25 cellular contexts compared by ENCODE assay signal in the genomic region with DNA sequence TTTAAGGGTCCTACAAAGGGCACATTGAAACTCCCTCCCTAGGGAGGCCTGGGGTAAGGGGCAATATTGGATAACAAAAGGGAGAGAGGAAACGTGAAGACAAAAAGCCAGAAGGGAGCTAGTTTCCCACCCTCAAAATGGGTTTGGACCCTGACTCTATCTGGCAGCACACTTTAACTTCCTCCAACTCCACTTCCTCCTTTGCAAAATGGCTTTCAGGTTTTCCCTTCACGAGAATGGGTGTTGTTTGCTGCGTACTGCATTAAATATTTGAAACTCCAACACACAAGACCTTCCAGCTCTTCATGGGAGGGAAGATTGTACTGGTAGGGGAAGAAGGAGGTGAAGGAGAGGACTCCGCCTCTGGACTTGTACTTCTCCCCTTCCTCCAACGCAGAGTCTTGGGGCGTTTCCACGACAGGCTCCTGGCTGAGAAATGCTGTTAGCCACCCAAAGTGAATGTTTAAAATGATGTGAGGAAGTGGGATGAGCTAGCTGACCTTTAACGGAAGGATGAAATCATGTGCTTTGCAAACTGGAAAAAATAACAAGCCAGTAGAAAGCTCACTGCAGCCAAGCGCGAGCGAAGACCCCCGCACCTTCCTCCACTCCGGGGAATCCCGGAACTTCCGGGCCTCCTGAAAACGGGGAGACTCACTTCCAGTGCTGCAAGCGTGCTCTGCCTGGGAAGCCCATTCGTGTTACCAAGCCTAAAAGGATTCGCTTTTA.
DNase-seq lines count a peak whose midpoint lies in the region; TF ChIP-seq lines count a peak whose summit lies in the region.
"Had no signal": no experiment of that assay in that cellular context is flagged by ENCODE, and none has a peak within 500 bp of the region (broad histone marks: within the 10 kb centered on the region; RNA-seq: fewer than 3 reads in every experiment).

No MANE protein-coding gene starts in this region.

- no TSS peak for BruUV-seq in Caco-2 (replicated peaks; lab: Mats Ljungman, UMichigan)

- POLR2A ChIA-PET in Caco-2 (lab: Charles Lee) = no interaction called here

- H4K8ac ChIP-seq in mesendoderm (ENCODE audit: low read depth, low read length) = no peak overlapping the region

- H2AK5ac ChIP-seq in mesendoderm (ENCODE audit: low read length) = no peak overlapping the region

- no peaks in the 10 kb centered on the region for H3K9me3 Mint-ChIP-seq in dendritic cell treated with granulocyte-macrophage colony-stimulating factor and Interleukin-4, amounts not matched to agents 40 ng/mL and 50 ng/mL, for 4 days
- no peaks in the 10 kb centered on the region for H3K9me3 Mint-ChIP-seq in Caco-2 (ENCODE audit: unreplicated experiment)
- H3K9me3 Mint-ChIP-seq: endodermal cell had no signal

- H3K79me1 ChIP-seq in mesendoderm (ENCODE audit: low read length) = no peaks in the 10 kb centered on the region

- peak overlapping the region in 6 of 11 experiments; percentile 7 to 36 (median 26); a peak in 7 of 22 replicates for H3K4me2 ChIP-seq in BLaER1 treated with 17β-estradiol and CSF1 and Interleukin-3, amounts not matched to agents 10 nM and 100 nM
- H3K4me2 ChIP-seq in mesendoderm (ENCODE audit: low read length) = no peak overlapping the region

- intact Hi-C loops in dendritic cell treated with granulocyte-macrophage colony-stimulating factor and Interleukin-4, amounts not matched to agents 40 ng/mL and 50 ng/mL, for 4 days (cut with micrococcal nuclease) = loop anchor here (5.0 to 10.0 kb wide), 3 partner anchors 135 to 427 kb away; partner anchors contain the start of gene CRIM1
- intact Hi-C loops in Caco-2 (cut with micrococcal nuclease; ENCODE audit: unreplicated experiment) = loop anchor here (10.0 kb wide), 2 partner anchors 427 to 907 kb away; partner anchors contain the start of gene CRIM1

- H3K9me3 ChIP-seq in BLaER1 treated with 17β-estradiol and CSF1 and Interleukin-3, amounts not matched to agents 10 nM and 100 nM (replicated peaks in 1 of 11) = no peaks in the 10 kb centered on the region
- H3K9me3 ChIP-seq in Caco-2 = no peaks in the 10 kb centered on the region
- H3K9me3 ChIP-seq: ascending aorta, neutrophil, suprapubic skin had no signal

- no peak overlapping the region for H3K9ac ChIP-seq in BLaER1 treated with 17β-estradiol and CSF1 and Interleukin-3, amounts not matched to agents 10 nM and 100 nM
- H3K9ac ChIP-seq in mesendoderm (ENCODE audit: low read length) = no peak overlapping the region

- no peak overlapping the region for H4K5ac ChIP-seq in mesendoderm (ENCODE audit: low read length)

- H3K4me1 Mint-ChIP-seq in dendritic cell treated with granulocyte-macrophage colony-stimulating factor and Interleukin-4, amounts not matched to agents 40 ng/mL and 50 ng/mL, for 4 days (ENCODE audit: low read depth) = peaks cover 13% of the 10 kb centered on the region
- no peaks in the 10 kb centered on the region for H3K4me1 Mint-ChIP-seq in Caco-2 (ENCODE audit: low read depth, unreplicated experiment)

- H3K79me2 ChIP-seq in mesendoderm (ENCODE audit: control insufficient read depth, insufficient read depth, low read length) = no peaks in the 10 kb centered on the region

- peak overlapping the region; percentile 35 for H3K4me3 Mint-ChIP-seq in dendritic cell treated with granulocyte-macrophage colony-stimulating factor and Interleukin-4, amounts not matched to agents 40 ng/mL and 50 ng/mL, for 4 days
- H3K4me3 Mint-ChIP-seq in Caco-2 (ENCODE audit: unreplicated experiment) = no peak overlapping the region
- H3K4me3 Mint-ChIP-seq: endodermal cell had no signal

- H3K4me3 ChIP-seq in BLaER1 treated with 17β-estradiol and CSF1 and Interleukin-3, amounts not matched to agents 10 nM and 100 nM = no peak overlapping the region
- H3K4me3 ChIP-seq in mesendoderm (ENCODE audit: low read length) = no peak overlapping the region
- no peak overlapping the region for H3K4me3 ChIP-seq in Caco-2 (ENCODE audit: low read depth, low read length)
- H3K4me3 ChIP-seq: ascending aorta, suprapubic skin had no signal

- H3K36me3 Mint-ChIP-seq in dendritic cell treated with granulocyte-macrophage colony-stimulating factor and Interleukin-4, amounts not matched to agents 40 ng/mL and 50 ng/mL, for 4 days (ENCODE audit: low read depth) = no peaks in the 10 kb centered on the region
- H3K36me3 Mint-ChIP-seq in Caco-2 (ENCODE audit: insufficient read depth, unreplicated experiment) = no peaks in the 10 kb centered on the region

- H3K27me3 Mint-ChIP-seq in dendritic cell treated with granulocyte-macrophage colony-stimulating factor and Interleukin-4, amounts not matched to agents 40 ng/mL and 50 ng/mL, for 4 days = no peaks in the 10 kb centered on the region
- H3K27me3 Mint-ChIP-seq in Caco-2 (ENCODE audit: insufficient read depth, unreplicated experiment) = peaks cover 5% of the 10 kb centered on the region

- WGBS in mesendoderm (ENCODE audit: extremely low coverage, insufficient coverage, low lambda C conversion rate) = no CpG with 5 or more reads among the region's 19 CpGs

- no peak overlapping the region for H2BK120ac ChIP-seq in mesendoderm (ENCODE audit: low read depth, low read length)

- no peak for TF ChIP-seq CTCF in Caco-2 (IDR thresholded peaks at IDR 0.05; ENCODE audit: insufficient read depth in 1 of 2, low read depth in 1 of 2, low read length in 1 of 2, severe bottlenecking in 1 of 2, unreplicated experiment in 1 of 2)

- H3K18ac ChIP-seq in mesendoderm (ENCODE audit: low read length) = no peak overlapping the region

- H3K27ac ChIP-seq in BLaER1 treated with 17β-estradiol and CSF1 and Interleukin-3, amounts not matched to agents 10 nM and 100 nM = 0 out of 22 replicates have a peak overlapping the region, but pooled peaks of 1 of the 11 experiments have one; percentile 7
- no peak overlapping the region for H3K27ac ChIP-seq in mesendoderm (ENCODE audit: low read depth, low read length)
- H3K27ac ChIP-seq: ascending aorta, C4-2B, neutrophil, suprapubic skin had no signal

- H3K4ac ChIP-seq in mesendoderm (ENCODE audit: low read depth, low read length) = no peak overlapping the region

- CTCF ChIA-PET in Caco-2 (lab: Charles Lee) = no interaction called here

- H3K4me1 ChIP-seq in BLaER1 treated with 17β-estradiol and CSF1 and Interleukin-3, amounts not matched to agents 10 nM and 100 nM = peaks cover 0 to 12% (median 8%) of the 10 kb centered on the region in 10 experiments; a peak in 14 of 20 replicates
- H3K4me1 ChIP-seq in mesendoderm (ENCODE audit: control insufficient read depth, low read depth, low read length) (peaks cover 2% of the 10 kb centered on the region), Caco-2 (no peaks in the 10 kb centered on the region)
- H3K4me1 ChIP-seq: ascending aorta had no signal

- H3K27me3 ChIP-seq in BLaER1 treated with 17β-estradiol and CSF1 and Interleukin-3, amounts not matched to agents 10 nM and 100 nM = no peaks in the 10 kb centered on the region
- H3K27me3 ChIP-seq in mesendoderm (ENCODE audit: insufficient read depth, low read length, poor library complexity) (no peaks in the 10 kb centered on the region), Caco-2 (replicated peaks; ENCODE audit: control insufficient read depth, insufficient read depth, low read length) (no peaks in the 10 kb centered on the region)
- H3K27me3 ChIP-seq: ascending aorta, neutrophil, suprapubic skin had no signal

- H4K20me1 ChIP-seq in BLaER1 treated with 17β-estradiol and CSF1 and Interleukin-3, amounts not matched to agents 10 nM and 100 nM = no peaks in the 10 kb centered on the region

- no peak overlapping the region for H3K23ac ChIP-seq in mesendoderm (ENCODE audit: low read length)

- H3K27ac Mint-ChIP-seq in dendritic cell treated with granulocyte-macrophage colony-stimulating factor and Interleukin-4, amounts not matched to agents 40 ng/mL and 50 ng/mL, for 4 days = peak overlapping the region; percentile 69
- H3K27ac Mint-ChIP-seq in Caco-2 (ENCODE audit: unreplicated experiment) = no peak overlapping the region
- H3K27ac Mint-ChIP-seq: endodermal cell had no signal

- no peak overlapping the region for H2BK5ac ChIP-seq in mesendoderm (ENCODE audit: low read length)

- peak overlapping the region; percentile 35 for H3K56ac ChIP-seq in mesendoderm (ENCODE audit: low read length)

- peak; percentile 25 for DNase-seq in MV-4-11 (lab: John Stamatoyannopoulos, UW)
- DNase-seq in mesendoderm = no peak
- no peak for DNase-seq in OCI-M2 (lab: John Stamatoyannopoulos, UW; ENCODE audit: unreplicated experiment)
- DNase-seq in medulla oblongata (ENCODE audit: extremely low spot score) = no peak
- no peak for DNase-seq in Caco-2
- DNase-seq in NCI-H526 treated with DMSO at 0.1 percent for 48 hours (lab: John Stamatoyannopoulos, UW) = no peak
- DNase-seq: activated CD4-positive, alpha-beta T cell treated with anti-CD3 and anti-CD28 coated beads for 1 hour; activated naive CD4-positive, alpha-beta T cell treated with anti-CD3 and anti-CD28 coated beads, Interleukin-2, amount 50 U/mL, for 16 hours; activated T-cell treated with anti-CD3 and anti-CD28 coated beads, Interleukin-2, amount 50 U/mL, for 48 hours; endodermal cell; glutamatergic neuron; Karpas-422; left colon; NCI-H1092; NCI-H2029; NCI-H446 treated with DMSO at 0.1 percent for 48 hours; NK-92 treated with Interleukin-12 subunit alpha and Interleukin-12 subunit beta, amount 100 ng/mL, for 24 hours; retina; stimulated activated CD4-positive, alpha-beta T cell treated with anti-CD3 and anti-CD28 coated beads, Interleukin-15, amount 100 ng/mL, for 24 hours had no signal

- no peaks in the 10 kb centered on the region for H3K36me3 ChIP-seq in BLaER1 treated with 17β-estradiol and CSF1 and Interleukin-3, amounts not matched to agents 10 nM and 100 nM
- H3K36me3 ChIP-seq in mesendoderm (ENCODE audit: control insufficient read depth, insufficient read depth, low read length) (no peaks in the 10 kb centered on the region), Caco-2 (ENCODE audit: control insufficient read depth, insufficient read depth, low read length) (no peaks in the 10 kb centered on the region)
- H3K36me3 ChIP-seq: ascending aorta, neutrophil, suprapubic skin had no signal

- no peak overlapping the region for H2BK15ac ChIP-seq in mesendoderm (replicated peaks; ENCODE audit: low read depth)
